8 cellular contexts compared by ENCODE assay signal in genomic region chr19:3029070-3029923, GRCh38. TPM values are rescaled to one million over a fixed set of nuclear protein-coding genes. Genes with fewer than 3 reads are reported as not detected.
DNase-seq lines count a peak whose midpoint lies in the region; ATAC-seq, FAIRE-seq and TF ChIP-seq lines count a peak whose summit lies in the region.

Gene TLE2, minus strand, starts transcription at chr19:3029280. Its CDS starts 376 bp downstream, at chr19:3028904.

- H4K20me1 ChIP-seq in K562 (replicated peaks; ENCODE audit: control insufficient read depth, insufficient read depth, low read length), result no peaks in the 10 kb centered on the region

- H3K79me2 ChIP-seq in K562 (ENCODE audit: control insufficient read depth, insufficient read depth, low read length), result no peaks in the 10 kb centered on the region

- TF ChIP-seq RAD21 in K562 (CRISPR knock-in tag; conservative IDR thresholded peaks at IDR 0.05 in 1 of 2, IDR thresholded peaks at IDR 0.05 in 1 of 2), result no peak

- no peaks in the 10 kb centered on the region for H3K36me3 ChIP-seq in K562 (ENCODE audit: control insufficient read depth, insufficient read depth, low read length)
- H3K36me3 ChIP-seq in thyroid gland, result no peaks in the 10 kb centered on the region

- H3K9me1 ChIP-seq in K562 (ENCODE audit: control insufficient read depth, insufficient read depth, low read length), result no peaks in the 10 kb centered on the region

- ATAC-seq in K562 (peak; percentile 50; the same call in 2 of the 3 replicates), left lobe of liver (peak; percentile 51), HG02981 (IDR thresholded peaks at IDR 0.05; ENCODE audit: unreplicated experiment) (no peak)

- H3K27me3 ChIP-seq in K562 (ENCODE audit: control insufficient read depth in 2 of 2, insufficient read depth in 2 of 2, low read length in 2 of 2) (no peaks in the 10 kb centered on the region), thyroid gland (no peaks in the 10 kb centered on the region)

- peak within 1 kb of the TSS; percentile 62 for H3K4me3 Mint-ChIP-seq in activated T-cell treated with anti-CD3 and anti-CD28 coated beads, Interleukin-2, amount 50 U/mL, for 24 hours

- H3K4me3 ChIP-seq in K562, result peak within 1 kb of the TSS; percentile 52
- peak within 1 kb of the TSS; percentile 59 to 71 (median 69) for H3K4me3 ChIP-seq in thyroid gland (replicated peaks in 1 of 3)

- no peaks in the 10 kb centered on the region for H3K36me3 Mint-ChIP-seq in activated T-cell treated with anti-CD3 and anti-CD28 coated beads, Interleukin-2, amount 50 U/mL, for 24 hours (ENCODE audit: low read depth)

- no peak for DNase-seq in activated T-cell treated with anti-CD3 and anti-CD28 coated beads, Interleukin-2, amount 50 U/mL, for 24 hours
- DNase-seq in activated T-cell treated with anti-CD3 and anti-CD28 coated beads for 4 hours (no peak), K562 (ENCODE audit: extremely low read depth in 1 of 4, low spot score in 3 of 4) (peak in 3 of 4 experiments; percentile 73 to 84 (median 82)), left lobe of liver (ENCODE audit: low spot score) (no peak), thyroid gland (peak; percentile 58), NCI-H187 (lab: John Stamatoyannopoulos, UW) (no peak), DMS114 treated with DMSO at 0.1 percent for 48 hours (lab: John Stamatoyannopoulos, UW; ENCODE audit: unreplicated experiment) (no peak)

- H3K27ac Mint-ChIP-seq in activated T-cell treated with anti-CD3 and anti-CD28 coated beads, Interleukin-2, amount 50 U/mL, for 24 hours, result peak within 1 kb of the TSS; percentile 72

- intact Hi-C loops in K562 (cut with micrococcal nuclease) (no loop called here), thyroid gland (cut with DNase I) (loop anchor here (5.0 kb wide), 1 partner anchor 42 kb away; no protein-coding TSS in a partner anchor)

- TF ChIP-seq EP300 in K562 (IDR thresholded peaks at IDR 0.05; ENCODE audit: low read length), result no peak

- H3K27me3 Mint-ChIP-seq in activated T-cell treated with anti-CD3 and anti-CD28 coated beads, Interleukin-2, amount 50 U/mL, for 24 hours, result peaks cover 16% of the 10 kb centered on the region

- no peaks in the 10 kb centered on the region for H3K9me3 Mint-ChIP-seq in activated T-cell treated with anti-CD3 and anti-CD28 coated beads, Interleukin-2, amount 50 U/mL, for 24 hours

- peak within 1 kb of the TSS; percentile 31 to 88; a peak in 3 of 4 replicates for H3K9ac ChIP-seq in K562 (ENCODE audit: insufficient read depth in 1 of 2, low read depth in 2 of 2, low read length in 2 of 2)

- TF ChIP-seq CTCF in K562 (IDR thresholded peaks at IDR 0.05 in 2 of 3, conservative IDR thresholded peaks at IDR 0.05 in 1 of 3; ENCODE audit: insufficient read depth in 2 of 3, low read depth in 1 of 3, low read length in 3 of 3) (no peak), thyroid gland (IDR thresholded peaks at IDR 0.05) (no peak)

- no peak for FAIRE-seq in K562 (lab: Jason Lieb, UNC)

- H3K9me3 ChIP-seq in K562 (replicated peaks; ENCODE audit: control insufficient read depth, insufficient read depth, low read depth, low read length) (no peaks in the 10 kb centered on the region), thyroid gland (no peaks in the 10 kb centered on the region)

- peaks cover 22% of the 10 kb centered on the region for H3K4me1 Mint-ChIP-seq in activated T-cell treated with anti-CD3 and anti-CD28 coated beads, Interleukin-2, amount 50 U/mL, for 24 hours (ENCODE audit: low read depth)

- H2AFZ ChIP-seq in K562 (ENCODE audit: low read depth, low read length), result peak within 1 kb of the TSS; percentile 81; the same call in 1 of the 2 replicates

- POLR2A ChIA-PET in K562 (lab: Yijun Ruan, JAX), result no interaction called here

- WGBS in K562 (ENCODE audit: insufficient coverage, low coverage, missing lambda C conversion rate), result 15% methylated on average over 11 of the region's 85 CpGs
- 11 to 50% methylated on average over 4 to 15 of the region's 85 CpGs for WGBS in thyroid gland, 2 donors

- TF ChIP-seq POLR2A in K562 (conservative IDR thresholded peaks at IDR 0.05) (no peak), thyroid gland (IDR thresholded peaks at IDR 0.05) (no peak)

- H3K27ac ChIP-seq in K562 (ENCODE audit: extremely low read depth, low read depth, low read length) (no peak within 1 kb of the TSS), thyroid gland (peak within 1 kb of the TSS; percentile 73 to 82 (median 78))

- CTCF ChIA-PET in K562 (lab: Yijun Ruan, JAX; ENCODE audit: low intra/inter-chr PET ratio), result no interaction called here

- no TSS peak for BruUV-seq in K562 (replicated peaks; lab: Mats Ljungman, UMichigan)

- in situ Hi-C loops in K562 (cut with MboI), result no loop called here

- peaks cover 20 to 34% of the 10 kb centered on the region in 2 experiments for H3K4me1 ChIP-seq in K562 (replicated peaks in 1 of 2; ENCODE audit: control insufficient read depth in 2 of 2, insufficient read depth in 2 of 2, low read length in 2 of 2)
- peaks cover 10 to 20% of the 10 kb centered on the region in 2 donors for H3K4me1 ChIP-seq in thyroid gland

- peak within 1 kb of the TSS; percentile 57 for H3K4me2 ChIP-seq in K562 (ENCODE audit: insufficient read depth, low read length)

TF ChIP-seq in K562, 482 proteins besides CTCF, POLR2A, EP300 and RAD21 (continues in another document):
- TF ChIP-seq, protein P1, sequence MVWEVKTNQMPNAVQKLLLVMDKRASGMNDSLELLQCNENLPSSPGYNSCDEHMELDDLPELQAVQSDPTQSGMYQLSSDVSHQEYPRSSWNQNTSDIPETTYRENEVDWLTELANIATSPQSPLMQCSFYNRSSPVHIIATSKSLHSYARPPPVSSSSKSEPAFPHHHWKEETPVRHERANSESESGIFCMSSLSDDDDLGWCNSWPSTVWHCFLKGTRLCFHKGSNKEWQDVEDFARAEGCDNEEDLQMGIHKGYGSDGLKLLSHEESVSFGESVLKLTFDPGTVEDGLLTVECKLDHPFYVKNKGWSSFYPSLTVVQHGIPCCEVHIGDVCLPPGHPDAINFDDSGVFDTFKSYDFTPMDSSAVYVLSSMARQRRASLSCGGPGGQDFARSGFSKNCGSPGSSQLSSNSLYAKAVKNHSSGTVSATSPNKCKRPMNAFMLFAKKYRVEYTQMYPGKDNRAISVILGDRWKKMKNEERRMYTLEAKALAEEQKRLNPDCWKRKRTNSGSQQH (CRISPR knock-in tag; IDR thresholded peaks at IDR 0.05), result no peak
- no peak for TF ChIP-seq TRIM25 (IDR thresholded peaks at IDR 0.05; ENCODE audit: borderline replicate concordance)
- TF ChIP-seq, protein P2, sequence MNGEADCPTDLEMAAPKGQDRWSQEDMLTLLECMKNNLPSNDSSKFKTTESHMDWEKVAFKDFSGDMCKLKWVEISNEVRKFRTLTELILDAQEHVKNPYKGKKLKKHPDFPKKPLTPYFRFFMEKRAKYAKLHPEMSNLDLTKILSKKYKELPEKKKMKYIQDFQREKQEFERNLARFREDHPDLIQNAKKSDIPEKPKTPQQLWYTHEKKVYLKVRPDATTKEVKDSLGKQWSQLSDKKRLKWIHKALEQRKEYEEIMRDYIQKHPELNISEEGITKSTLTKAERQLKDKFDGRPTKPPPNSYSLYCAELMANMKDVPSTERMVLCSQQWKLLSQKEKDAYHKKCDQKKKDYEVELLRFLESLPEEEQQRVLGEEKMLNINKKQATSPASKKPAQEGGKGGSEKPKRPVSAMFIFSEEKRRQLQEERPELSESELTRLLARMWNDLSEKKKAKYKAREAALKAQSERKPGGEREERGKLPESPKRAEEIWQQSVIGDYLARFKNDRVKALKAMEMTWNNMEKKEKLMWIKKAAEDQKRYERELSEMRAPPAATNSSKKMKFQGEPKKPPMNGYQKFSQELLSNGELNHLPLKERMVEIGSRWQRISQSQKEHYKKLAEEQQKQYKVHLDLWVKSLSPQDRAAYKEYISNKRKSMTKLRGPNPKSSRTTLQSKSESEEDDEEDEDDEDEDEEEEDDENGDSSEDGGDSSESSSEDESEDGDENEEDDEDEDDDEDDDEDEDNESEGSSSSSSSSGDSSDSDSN (IDR thresholded peaks at IDR 0.05; ENCODE audit: borderline replicate concordance in 1 of 2, low read depth in 2 of 2, low read length in 2 of 2), result 0 out of 4 replicates have a peak, but pooled peaks of 1 of the 2 experiments have one; percentile 32

RNA-seq across cellular contexts. Expression of gene TLE2, which starts in this region (rescaled TPM):
- 30.9 and 72.5 TPM in 2 replicates for total RNA-seq in K562 (2011; cell fraction: chromatin; rRNA removed; ENCODE audit: low replicate concordance)
- 30.0 and 48.0 TPM in 2 replicates for total RNA-seq in K562 (2011; cell fraction: nucleolus; rRNA removed)
- 19.1 and 21.2 TPM in 2 replicates for total RNA-seq in K562 (2011; cell fraction: nucleoplasm; rRNA removed)
- total RNA-seq in K562 (2014; rRNA removed) (5.5 and 6.4 TPM in 2 replicates), K562 (2014; rRNA removed; fragmentation: Illumina TruSeq; extraction: Trizol) (2.4 and 2.7 TPM in 2 replicates), K562 (2015; rRNA removed; fragmentation: Illumina TruSeq; extraction: Trizol) (4.4 and 4.5 TPM in 2 replicates), K562 (2021) (13.1 and 15.2 TPM in 2 replicates), left lobe of liver (12.8 TPM), thyroid gland (100 to 1,000 TPM in 1 of 4 donors, 10 to 100 TPM in 3; 81.3 to 114 (median 90.3) TPM)
- polyA plus RNA-seq in K562 (2011; rRNA removed) (10.7 and 12.0 TPM in 2 replicates), K562 (2014; fragmentation: Illumina TruSeq; extraction: Trizol) (6.2 and 8.8 TPM in 2 replicates), K562 (2014; fragmentation: Nextera tagmentation; extraction: Ambion mirVana) (under 1 TPM; 0.35 to 0.53 TPM), K562 (2014; rRNA removed) (10.5 and 10.6 TPM in 2 replicates)
- polyA plus RNA-seq in K562 (2011; cell fraction: cytosol; rRNA removed), result 6.0 and 17.7 TPM in 2 replicates
- 34.3 and 67.6 TPM in 2 replicates for polyA plus RNA-seq in K562 (2011; cell fraction: nucleus; rRNA removed)
- polyA plus RNA-seq in K562 (2012), result 25.8 and 36.0 TPM in 2 replicates
- polyA minus RNA-seq in K562 (2011; rRNA and poly(A)+ RNA removed), result 2.9 and 8.1 TPM in 2 replicates
- polyA minus RNA-seq in K562 (2011; cell fraction: cytosol; rRNA and poly(A)+ RNA removed), result 10.4 and 11.6 TPM in 2 replicates
- polyA minus RNA-seq in K562 (2011; cell fraction: nucleus; rRNA and poly(A)+ RNA removed), result 6.6 and 9.0 TPM in 2 replicates

Comparison
In these comparisons a context has a peak if more than half of its experiments do, and no peak if none do; other contexts are left out.
1. DNase-seq: peak in K562 (3 of 4) and thyroid gland (2 of 2); none in activated T-cell treated with anti-CD3 and anti-CD28 coated beads, Interleukin-2, amount 50 U/mL, for 24 hours (single experiment), activated T-cell treated with anti-CD3 and anti-CD28 coated beads for 4 hours (single experiment), left lobe of liver (single experiment), NCI-H187 (0 of 2) and DMS114 treated with DMSO at 0.1 percent for 48 hours (single experiment).